ENCODE assay signal across 31 cellular contexts in the genomic region with DNA sequence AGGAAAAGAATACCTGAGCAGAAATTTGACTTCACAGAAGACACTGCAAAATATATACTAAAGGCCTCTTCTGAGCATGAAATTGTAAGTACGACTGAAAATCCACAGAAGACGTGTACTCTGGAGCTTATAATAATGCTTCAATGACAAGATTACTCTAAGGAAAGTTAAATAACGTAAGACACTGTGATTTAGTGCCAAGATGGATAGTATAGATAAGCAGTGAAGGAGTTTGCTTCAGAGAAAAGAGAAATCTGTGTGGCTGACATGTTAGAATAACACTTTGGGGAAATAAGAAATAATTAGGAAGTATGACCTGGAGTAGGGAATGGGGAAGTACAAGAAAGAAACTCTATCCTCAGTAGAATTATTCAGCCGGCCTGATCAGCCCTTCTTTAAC. TPM values are rescaled to one million over a fixed set of nuclear protein-coding genes. Genes with fewer than 3 reads are reported as not detected.
"Had no signal": no experiment of that assay in that cellular context is flagged by ENCODE, and none has a peak within 500 bp of the region (broad histone marks: within the 10 kb centered on the region; RNA-seq: fewer than 3 reads in every experiment).

No MANE protein-coding gene starts in this region.

- H3K4me2 ChIP-seq: PC-9 had no signal

- H3K27ac ChIP-seq: adrenal gland, body of pancreas, breast epithelium, PC-9 had no signal

- H3K4me1 Mint-ChIP-seq: activated CD4-positive, alpha-beta T cell treated with anti-CD3 and anti-CD28 coated beads for 36 hours; activated CD4-positive, alpha-beta T cell treated with anti-CD3 and anti-CD28 coated beads, Interleukin-2, amount 10 ng/mL, durations not matched to agents 7 days and 5 days had no signal

- H3K9me3 Mint-ChIP-seq: activated CD4-positive, alpha-beta T cell treated with anti-CD3 and anti-CD28 coated beads, Interleukin-2, amount 10 ng/mL, durations not matched to agents 7 days and 5 days; activated naive CD4-positive, alpha-beta T cell treated with anti-CD3 and anti-CD28 coated beads for 36 hours; activated naive CD4-positive, alpha-beta T cell treated with anti-CD3 and anti-CD28 coated beads, Interleukin-2, amount 50 U/mL, for 72 hours; activated T-cell treated with anti-CD3 and anti-CD28 coated beads, Interleukin-2, amount 50 U/mL, for 4 hours; activated T-helper 1 cell treated with anti-CD3 and anti-CD28 coated beads, Interleukin-12 subunit alpha, Interleukin-12 subunit beta, Interleukin-2, Interleukin-4 antibody, amounts not matched to agents 30 ng/mL and 10 ng/mL and 1 ng/mL, durations not matched to agents 14 hours and 24 hours and 36 hours had no signal

- FAIRE-seq: astrocyte, RCC 7860 had no signal

- H3K4me1 ChIP-seq: breast epithelium had no signal

- H2AFZ ChIP-seq: PC-9 had no signal

- H3K9me3 ChIP-seq: adrenal gland, body of pancreas, breast epithelium had no signal

- H3K27me3 ChIP-seq: body of pancreas, breast epithelium had no signal

- H3K36me3 Mint-ChIP-seq: activated naive CD4-positive, alpha-beta T cell treated with anti-CD3 and anti-CD28 coated beads, Interleukin-2, amount 50 U/mL, for 72 hours had no signal

- DNase-seq: activated CD4-positive, alpha-beta T cell treated with anti-CD3 and anti-CD28 coated beads for 36 hours; activated CD4-positive, alpha-beta T cell treated with anti-CD3 and anti-CD28 coated beads, Interleukin-2, amount 10 ng/mL, durations not matched to agents 7 days and 5 days; activated CD4-positive, alpha-beta T cell treated with anti-CD3 and anti-CD28 coated beads, Interleukin-2, amount 50 U/mL, for 48 hours; activated CD8-positive, alpha-beta T cell treated with anti-CD3 and anti-CD28 coated beads, Interleukin-2, amount 10 ng/mL, durations not matched to agents 7 days and 5 days; activated gamma-delta T cell treated with Interleukin-2 at 50 U/mL for 16 hours; activated naive CD4-positive, alpha-beta T cell treated with anti-CD3 and anti-CD28 coated beads for 36 hours; activated T-cell treated with anti-CD3 and anti-CD28 coated beads, Interleukin-2, amount 50 U/mL, for 4 hours; adrenal gland; body of pancreas; NCI-H1092 treated with DMSO at 0.1 percent for 48 hours; NCI-H1417; NCI-H146; NCI-H187; NCI-H2029 treated with DMSO at 0.1 percent for 48 hours; NCI-H2107; NCI-H2171; NCI-H510A; NCI-H526; NCI-H748 treated with DMSO at 0.1 percent for 48 hours; NK-92 treated with Interleukin-12 subunit alpha and Interleukin-12 subunit beta, amount 100 ng/mL, for 24 hours; PC-9; Right ventricle myocardium superior; T1000 had no signal

- H3K4me3 Mint-ChIP-seq: activated CD4-positive, alpha-beta T cell treated with anti-CD3 and anti-CD28 coated beads for 36 hours; activated CD4-positive, alpha-beta T cell treated with anti-CD3 and anti-CD28 coated beads, Interleukin-2, amount 10 ng/mL, durations not matched to agents 7 days and 5 days; activated CD8-positive, alpha-beta T cell treated with anti-CD3 and anti-CD28 coated beads, Interleukin-2, amount 10 ng/mL, durations not matched to agents 7 days and 5 days; activated naive CD4-positive, alpha-beta T cell treated with anti-CD3 and anti-CD28 coated beads for 36 hours; activated T-cell treated with anti-CD3 and anti-CD28 coated beads, Interleukin-2, amount 50 U/mL, for 4 hours; activated T-helper 1 cell treated with anti-CD3 and anti-CD28 coated beads, Interleukin-12 subunit alpha, Interleukin-12 subunit beta, Interleukin-2, Interleukin-4 antibody, amounts not matched to agents 30 ng/mL and 10 ng/mL and 1 ng/mL, durations not matched to agents 14 hours and 24 hours and 36 hours had no signal

- H3K36me3 ChIP-seq: adrenal gland, breast epithelium had no signal

- H3K4me3 ChIP-seq: adrenal gland, body of pancreas, breast epithelium, PC-9 had no signal

- ATAC-seq: activated CD4-positive, alpha-beta T cell treated with anti-CD3 and anti-CD28 coated beads for 36 hours; activated CD8-positive, alpha-beta T cell treated with anti-CD3 and anti-CD28 coated beads, Interleukin-2, amount 10 ng/mL, durations not matched to agents 7 days and 5 days; activated naive CD4-positive, alpha-beta T cell treated with anti-CD3 and anti-CD28 coated beads, Interleukin-2, amount 50 U/mL, for 72 hours; activated T-cell treated with anti-CD3 and anti-CD28 coated beads, Interleukin-2, amount 50 U/mL, for 4 hours; body of pancreas had no signal

- H3K27ac Mint-ChIP-seq: activated CD4-positive, alpha-beta T cell treated with anti-CD3 and anti-CD28 coated beads for 36 hours; activated CD4-positive, alpha-beta T cell treated with anti-CD3 and anti-CD28 coated beads, Interleukin-2, amount 10 ng/mL, durations not matched to agents 7 days and 5 days; activated CD8-positive, alpha-beta T cell treated with anti-CD3 and anti-CD28 coated beads, Interleukin-2, amount 10 ng/mL, durations not matched to agents 7 days and 5 days; activated naive CD4-positive, alpha-beta T cell treated with anti-CD3 and anti-CD28 coated beads for 36 hours; activated naive CD4-positive, alpha-beta T cell treated with anti-CD3 and anti-CD28 coated beads, Interleukin-2, amount 50 U/mL, for 72 hours; activated T-helper 1 cell treated with anti-CD3 and anti-CD28 coated beads, Interleukin-12 subunit alpha, Interleukin-12 subunit beta, Interleukin-2, Interleukin-4 antibody, amounts not matched to agents 30 ng/mL and 10 ng/mL and 1 ng/mL, durations not matched to agents 14 hours and 24 hours and 36 hours had no signal

RNA-seq across cellular contexts. Expression of a gene that starts 28.9 kb away (rescaled TPM):
- total RNA-seq: activated CD4-positive, alpha-beta T cell treated with anti-CD3 and anti-CD28 coated beads for 36 hours; activated CD4-positive, alpha-beta T cell treated with anti-CD3 and anti-CD28 coated beads, Interleukin-2, amount 10 ng/mL, durations not matched to agents 7 days and 5 days; activated CD8-positive, alpha-beta T cell treated with anti-CD3 and anti-CD28 coated beads, Interleukin-2, amount 10 ng/mL, durations not matched to agents 7 days and 5 days; activated naive CD4-positive, alpha-beta T cell treated with anti-CD3 and anti-CD28 coated beads for 36 hours; activated naive CD4-positive, alpha-beta T cell treated with anti-CD3 and anti-CD28 coated beads, Interleukin-2, amount 50 U/mL, for 72 hours; activated T-helper 1 cell treated with anti-CD3 and anti-CD28 coated beads, Interleukin-12 subunit alpha, Interleukin-12 subunit beta, Interleukin-2, Interleukin-4 antibody, amounts not matched to agents 30 ng/mL and 10 ng/mL and 1 ng/mL, durations not matched to agents 14 hours and 24 hours and 36 hours; OCI-LY7; T-helper 1 cell treated with Interleukin-12 subunit alpha and Interleukin-12 subunit beta and Interleukin-4 antibody, amounts not matched to agents 30 ng/mL and 1 ng/mL, for 36 hours; T-helper 2 cell treated with Interferon-gamma antibody and Interleukin-4, amounts not matched to agents 100 ng/mL and 5 ng/mL, for 36 hours had no signal
